Comparison of ENCODE assay signal across 8 cellular contexts in genomic region chr2:120177011-120177621, GRCh38. TPM values are rescaled to one million over a fixed set of nuclear protein-coding genes. Genes with fewer than 3 reads are reported as not detected.
DNase-seq lines count a peak whose midpoint lies in the region; ATAC-seq and TF ChIP-seq lines count a peak whose summit lies in the region.

No MANE protein-coding gene starts in this region.

- no peaks in the 10 kb centered on the region for H3K27me3 ChIP-seq in right cardiac atrium (ENCODE audit: control insufficient read depth, insufficient read depth)

- DNase-seq in NOMO-1 (lab: John Stamatoyannopoulos, UW; ENCODE audit: unreplicated experiment in 2 of 2) (peak; percentile 84 to 87), right cardiac atrium (peak; percentile 37 to 71 (median 70)), inferior parietal cortex (ENCODE audit: extremely low spot score) (no peak), NCI-H1048 (lab: John Stamatoyannopoulos, UW) (no peak)
- DNase-seq in activated T-cell treated with anti-CD3 and anti-CD28 coated beads, Interleukin-2, amount 50 U/mL, for 48 hours, result peak; percentile 83 to 87
- DNase-seq in stimulated activated CD8-positive, alpha-beta memory T cell treated with anti-CD3 and anti-CD28 coated beads, Interleukin-15, amount 100 ng/mL, for 48 hours (ENCODE audit: low read depth in 2 of 2), result peak; percentile 71 to 72

- H3K27ac ChIP-seq in right cardiac atrium (ENCODE audit: low read length), result no peak overlapping the region

- no peaks in the 10 kb centered on the region for H3K9me3 ChIP-seq in right cardiac atrium (ENCODE audit: control insufficient read depth, low read length)

- ATAC-seq in GM21786 (IDR thresholded peaks at IDR 0.05; ENCODE audit: unreplicated experiment) (peak; percentile 95), right cardiac atrium (peak; percentile 69 to 74)

- intact Hi-C loops in right cardiac atrium (cut with DNase I), result loop anchor here in 3 of 4 donors (10.0 kb wide), 4 partner anchors 62 to 472 kb away; partner anchors contain the start of gene PTPN4 (in 1 of the 3)

- WGBS in right cardiac atrium, result 39% methylated on average over 15 of the region's 15 CpGs

- H3K4me1 ChIP-seq in right cardiac atrium (ENCODE audit: control insufficient read depth, insufficient read depth, low read length), result no peaks in the 10 kb centered on the region

- H3K4me3 ChIP-seq in right cardiac atrium (ENCODE audit: low read length), result no peak overlapping the region

- TF ChIP-seq POLR2A in GM10847 (IDR thresholded peaks at IDR 0.05; ENCODE audit: extremely low read depth, insufficient read length), result peak; percentile 81

RNA-seq across cellular contexts. Expression of gene TMEM185B, which starts 46.1 kb away (rescaled TPM):
- total RNA-seq in right cardiac atrium, result 10 to 100 TPM; 19.7 to 27.5 (median 21.7) TPM
- 13.2 TPM for polyA plus RNA-seq in right cardiac atrium

Comparison
In these comparisons a context has a peak if more than half of its experiments do, and no peak if none do; other contexts are left out.
1. DNase-seq: peak in NOMO-1 (2 of 2), activated T-cell treated with anti-CD3 and anti-CD28 coated beads, Interleukin-2, amount 50 U/mL, for 48 hours (2 of 2), right cardiac atrium (3 of 3) and stimulated activated CD8-positive, alpha-beta memory T cell treated with anti-CD3 and anti-CD28 coated beads, Interleukin-15, amount 100 ng/mL, for 48 hours (2 of 2); none in inferior parietal cortex (single experiment) and NCI-H1048 (single experiment).